Comparison of ENCODE assay signal across 1 cellular context in the genomic region with DNA sequence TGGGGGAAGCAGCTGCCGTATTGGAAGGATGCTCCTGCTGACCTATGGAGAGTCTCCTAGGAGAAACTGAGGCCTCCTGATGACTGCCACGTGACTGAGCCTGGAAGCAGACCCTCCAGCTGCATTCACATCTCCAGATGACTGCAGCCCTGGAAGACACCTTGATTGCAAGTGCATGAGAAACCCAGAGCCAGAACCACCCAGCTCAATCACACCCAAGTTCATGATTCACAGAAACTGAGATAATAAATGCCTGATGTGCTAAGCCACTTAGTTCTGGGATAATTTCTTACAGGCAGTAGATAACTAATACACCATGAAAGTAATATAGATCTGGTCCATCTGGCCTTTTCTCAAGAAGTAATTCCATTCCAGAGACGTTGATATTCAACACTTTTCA.
TF ChIP-seq lines count a peak whose summit lies in the region.

No MANE protein-coding gene starts in this region.

TF ChIP-seq in SK-N-SH, 30 proteins besides CTCF, POLR2A, EP300 and RAD21 (continued from another document):
- TF ChIP-seq, protein P1, sequence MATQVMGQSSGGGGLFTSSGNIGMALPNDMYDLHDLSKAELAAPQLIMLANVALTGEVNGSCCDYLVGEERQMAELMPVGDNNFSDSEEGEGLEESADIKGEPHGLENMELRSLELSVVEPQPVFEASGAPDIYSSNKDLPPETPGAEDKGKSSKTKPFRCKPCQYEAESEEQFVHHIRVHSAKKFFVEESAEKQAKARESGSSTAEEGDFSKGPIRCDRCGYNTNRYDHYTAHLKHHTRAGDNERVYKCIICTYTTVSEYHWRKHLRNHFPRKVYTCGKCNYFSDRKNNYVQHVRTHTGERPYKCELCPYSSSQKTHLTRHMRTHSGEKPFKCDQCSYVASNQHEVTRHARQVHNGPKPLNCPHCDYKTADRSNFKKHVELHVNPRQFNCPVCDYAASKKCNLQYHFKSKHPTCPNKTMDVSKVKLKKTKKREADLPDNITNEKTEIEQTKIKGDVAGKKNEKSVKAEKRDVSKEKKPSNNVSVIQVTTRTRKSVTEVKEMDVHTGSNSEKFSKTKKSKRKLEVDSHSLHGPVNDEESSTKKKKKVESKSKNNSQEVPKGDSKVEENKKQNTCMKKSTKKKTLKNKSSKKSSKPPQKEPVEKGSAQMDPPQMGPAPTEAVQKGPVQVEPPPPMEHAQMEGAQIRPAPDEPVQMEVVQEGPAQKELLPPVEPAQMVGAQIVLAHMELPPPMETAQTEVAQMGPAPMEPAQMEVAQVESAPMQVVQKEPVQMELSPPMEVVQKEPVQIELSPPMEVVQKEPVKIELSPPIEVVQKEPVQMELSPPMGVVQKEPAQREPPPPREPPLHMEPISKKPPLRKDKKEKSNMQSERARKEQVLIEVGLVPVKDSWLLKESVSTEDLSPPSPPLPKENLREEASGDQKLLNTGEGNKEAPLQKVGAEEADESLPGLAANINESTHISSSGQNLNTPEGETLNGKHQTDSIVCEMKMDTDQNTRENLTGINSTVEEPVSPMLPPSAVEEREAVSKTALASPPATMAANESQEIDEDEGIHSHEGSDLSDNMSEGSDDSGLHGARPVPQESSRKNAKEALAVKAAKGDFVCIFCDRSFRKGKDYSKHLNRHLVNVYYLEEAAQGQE (IDR thresholded peaks at IDR 0.05; ENCODE audit: low read depth, low read length), result no peak
- TF ChIP-seq, protein P2, sequence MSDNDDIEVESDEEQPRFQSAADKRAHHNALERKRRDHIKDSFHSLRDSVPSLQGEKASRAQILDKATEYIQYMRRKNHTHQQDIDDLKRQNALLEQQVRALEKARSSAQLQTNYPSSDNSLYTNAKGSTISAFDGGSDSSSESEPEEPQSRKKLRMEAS (IDR thresholded peaks at IDR 0.05; ENCODE audit: low read depth), result no peak
